ENCODE assay signal across 12 cellular contexts in genomic region chrX:47198026-47198686, GRCh38. TPM values are rescaled to one million over a fixed set of nuclear protein-coding genes. Genes with fewer than 3 reads are reported as not detected.
DNase-seq lines count a peak whose midpoint lies in the region; ATAC-seq, FAIRE-seq and TF ChIP-seq lines count a peak whose summit lies in the region.
"Had no signal": no experiment of that assay in that cellular context is flagged by ENCODE, and none has a peak within 500 bp of the region (broad histone marks: within the 10 kb centered on the region; RNA-seq: fewer than 3 reads in every experiment).

No MANE protein-coding gene starts in this region.

- peak overlapping the region; percentile 28 to 93; a peak in 2 of 4 replicates for H3K4me2 ChIP-seq in H1 (ENCODE audit: insufficient read depth in 1 of 2, low read depth in 2 of 2, low read length in 2 of 2)
- no peak overlapping the region for H3K4me2 ChIP-seq in neural cell (ENCODE audit: low read length)

- no peaks in the 10 kb centered on the region for H3F3A ChIP-seq in neural cell (ENCODE audit: insufficient read depth, low read length, poor library complexity, severe bottlenecking)

- no peak for ATAC-seq in HG02973 (IDR thresholded peaks at IDR 0.05; ENCODE audit: unreplicated experiment)
- ATAC-seq in GM18498 (IDR thresholded peaks at IDR 0.05; ENCODE audit: unreplicated experiment) = no peak
- ATAC-seq: activated CD8-positive, alpha-beta memory T cell treated with anti-CD3 and anti-CD28 coated beads, Interleukin-2, amount 10 ng/mL, durations not matched to agents 7 days and 5 days had no signal

- no peak overlapping the region for H2BK20ac ChIP-seq in H1 (ENCODE audit: low read length)

- H3K9me3 Mint-ChIP-seq in HFFc6 = no peaks in the 10 kb centered on the region

- H2AK5ac ChIP-seq in H1 (ENCODE audit: low read depth, low read length) = no peak overlapping the region

- H3K27me3 Mint-ChIP-seq in HFFc6 (ENCODE audit: insufficient read depth) = no peaks in the 10 kb centered on the region
- H3K27me3 Mint-ChIP-seq: activated CD8-positive, alpha-beta memory T cell treated with anti-CD3 and anti-CD28 coated beads, Interleukin-2, amount 10 ng/mL, durations not matched to agents 7 days and 5 days had no signal

- POLR2A ChIA-PET in H1 (lab: Charles Lee; ENCODE audit: partially characterized antibody) = interaction anchor here (0.6 to 1.8 kb wide), 4 partner anchors 10 to 359 kb away, joined by 3 to 8 read pairs (median 6); no protein-coding TSS in a partner anchor

- H3K36me3 ChIP-seq in H1 (ENCODE audit: control insufficient read depth in 2 of 4, insufficient read depth in 4 of 4, low read length in 3 of 4) = peaks cover 26 to 64% (median 50%) of the 10 kb centered on the region in 4 experiments
- no peaks in the 10 kb centered on the region for H3K36me3 ChIP-seq in neural cell (ENCODE audit: insufficient read depth, low read length)

- peaks cover 9 to 42% of the 10 kb centered on the region in 2 experiments for H4K20me1 ChIP-seq in H1 (replicated peaks in 1 of 2; ENCODE audit: control insufficient read depth in 1 of 2, insufficient read depth in 2 of 2, low read length in 2 of 2)
- H4K20me1 ChIP-seq in neural cell (ENCODE audit: insufficient read depth) = peaks cover 15% of the 10 kb centered on the region

- H3K4me3 Mint-ChIP-seq in HFFc6 = no peak overlapping the region; the same call in 1 of the 2 replicates
- H3K4me3 Mint-ChIP-seq: activated CD8-positive, alpha-beta memory T cell treated with anti-CD3 and anti-CD28 coated beads, Interleukin-2, amount 10 ng/mL, durations not matched to agents 7 days and 5 days had no signal

- no peak overlapping the region for H4K8ac ChIP-seq in H1 (ENCODE audit: extremely low read depth, insufficient read depth, low read length)

- no peak overlapping the region for H4K91ac ChIP-seq in H1 (replicated peaks; ENCODE audit: insufficient read length, low read length)

- H3K9ac ChIP-seq in H1 (replicated peaks in 1 of 4; ENCODE audit: extremely low read depth in 1 of 4, low read depth in 3 of 4, low read length in 3 of 4) (no peak overlapping the region; a peak in 1 of 7 replicates), neural cell (ENCODE audit: low read length) (no peak overlapping the region)
- H3K9ac ChIP-seq: BLaER1 had no signal

- H3K27ac ChIP-seq in H1 (ENCODE audit: low read depth, low read length) (peak overlapping the region; percentile 23), neural cell (ENCODE audit: low read length) (no peak overlapping the region)
- H3K27ac ChIP-seq: BLaER1 had no signal

- H2BK15ac ChIP-seq in H1 (ENCODE audit: low read length) = no peak overlapping the region

- peak; percentile 68 for DNase-seq in AG10803 (ENCODE audit: low read depth)
- no peak for DNase-seq in HFFc6
- DNase-seq in H1 (ENCODE audit: low read depth in 1 of 2, low spot score in 2 of 2) = no peak
- no peak for DNase-seq in HPDE6-E6E7 (ENCODE audit: extremely low spot score)
- no peak for DNase-seq in NCI-H510A treated with DMSO at 0.1 percent for 48 hours (lab: John Stamatoyannopoulos, UW)
- DNase-seq: activated CD8-positive, alpha-beta memory T cell treated with anti-CD3 and anti-CD28 coated beads, Interleukin-2, amount 10 ng/mL, durations not matched to agents 7 days and 5 days; MM.1S had no signal

- TF ChIP-seq EP300 in H1 (IDR thresholded peaks at IDR 0.05; ENCODE audit: borderline replicate concordance in 1 of 2, low read depth in 2 of 2, low read length in 2 of 2) (no peak), neural cell (conservative IDR thresholded peaks at IDR 0.05; ENCODE audit: poor library complexity, severe bottlenecking) (no peak)

- H3K36me3 Mint-ChIP-seq in HFFc6 (ENCODE audit: low read depth) = peaks cover 20% of the 10 kb centered on the region; the same call in 1 of the 2 replicates

- no peak overlapping the region for H3K14ac ChIP-seq in H1 (ENCODE audit: insufficient read length)

- no peak overlapping the region for H2BK120ac ChIP-seq in H1 (replicated peaks; ENCODE audit: low read depth, low read length)

- H3K79me1 ChIP-seq in H1 (ENCODE audit: low read depth, low read length) = peaks cover 6% of the 10 kb centered on the region; the same call in 1 of the 2 replicates

- H3K27me3 ChIP-seq in H1 (replicated peaks in 1 of 4; ENCODE audit: control insufficient read depth in 3 of 4, extremely low read depth in 1 of 4, insufficient read depth in 3 of 4, low read length in 3 of 4) (no peaks in the 10 kb centered on the region), neural cell (ENCODE audit: insufficient read depth, low read depth, low read length) (no peaks in the 10 kb centered on the region)
- H3K27me3 ChIP-seq: BLaER1 had no signal

- H3K4me3 ChIP-seq in AG10803 (ENCODE audit: low read length) (no peak overlapping the region), H1 (ENCODE audit: extremely low read depth in 1 of 4, insufficient read depth in 2 of 4, low read depth in 3 of 4, low read length in 4 of 4) (no peak overlapping the region; a peak in 1 of 8 replicates), neural cell (ENCODE audit: low read length) (peak overlapping the region; percentile 85)
- H3K4me3 ChIP-seq: BLaER1 had no signal

- no peaks in the 10 kb centered on the region for H3K9me2 ChIP-seq in neural cell (ENCODE audit: insufficient read depth, low read length)

- peak overlapping the region; percentile 50; the same call in 1 of the 2 replicates for H2BK12ac ChIP-seq in H1 (ENCODE audit: low read depth, low read length)

- H2AFZ ChIP-seq in H1 (ENCODE audit: low read length) (no peak overlapping the region), neural cell (ENCODE audit: low read depth, low read length) (no peak overlapping the region)

- no peak overlapping the region for H3K4ac ChIP-seq in H1 (replicated peaks; ENCODE audit: insufficient read length, low read depth, low read length)

- TF ChIP-seq RAD21 in H1 (IDR thresholded peaks at IDR 0.05 in 1 of 2, conservative IDR thresholded peaks at IDR 0.05 in 1 of 2; ENCODE audit: low read depth in 2 of 2, low read length in 2 of 2) = no peak
- no peak for TF ChIP-seq RAD21 in neural cell (conservative IDR thresholded peaks at IDR 0.05)

- H3K27ac Mint-ChIP-seq in HFFc6 = peak overlapping the region; percentile 36; the same call in 1 of the 2 replicates
- H3K27ac Mint-ChIP-seq: activated CD8-positive, alpha-beta memory T cell treated with anti-CD3 and anti-CD28 coated beads, Interleukin-2, amount 10 ng/mL, durations not matched to agents 7 days and 5 days had no signal

- H3K4me1 ChIP-seq in H1 (replicated peaks in 1 of 4; ENCODE audit: control insufficient read depth in 3 of 4, insufficient read depth in 4 of 4, low read length in 3 of 4) = peaks cover 0 to 13% (median 7%) of the 10 kb centered on the region in 4 experiments

- H3K9me3 ChIP-seq in H1 (ENCODE audit: insufficient read depth in 2 of 2, low read depth in 1 of 2, low read length in 1 of 2) = no peaks in the 10 kb centered on the region
- H3K9me3 ChIP-seq in neural cell (ENCODE audit: low read length) = no peaks in the 10 kb centered on the region
- H3K9me3 ChIP-seq: BLaER1 had no signal

- no peak overlapping the region for H3K18ac ChIP-seq in H1 (ENCODE audit: extremely low read depth, low read length)

- no peak overlapping the region for H3K56ac ChIP-seq in H1 (replicated peaks; ENCODE audit: insufficient read length, low read depth, low read length)

- H3K79me2 ChIP-seq in H1 (ENCODE audit: control insufficient read depth in 1 of 2, insufficient read depth in 2 of 2, low read length in 2 of 2) (peaks cover 19 to 52% of the 10 kb centered on the region in 2 experiments; a peak in 3 of 4 replicates), neural cell (replicated peaks; ENCODE audit: insufficient read depth, low read length) (peaks cover 45% of the 10 kb centered on the region)

- H3K23ac ChIP-seq in H1 (ENCODE audit: insufficient read length) = no peak overlapping the region

- H4K5ac ChIP-seq in H1 (ENCODE audit: insufficient read length, low read depth, low read length) = no peak overlapping the region

- CTCF ChIA-PET in H1 (lab: Charles Lee; ENCODE audit: partially characterized antibody) = no interaction called here

- 90% methylated on average over 9 of the region's 10 CpGs; no CpG with 5 or more reads in 1 of the 2 experiments for WGBS in H1 (ENCODE audit: extremely low coverage in 1 of 2, insufficient coverage in 1 of 2, insufficient read length in 1 of 2, insufficient replicate concordance in 2 of 2, low coverage in 1 of 2, low lambda C conversion rate in 2 of 2, missing lambda C conversion rate in 1 of 2), 2 experiments

- no peaks in the 10 kb centered on the region for H3K23me2 ChIP-seq in H1 (ENCODE audit: low read depth, low read length)

- peaks cover 44% of the 10 kb centered on the region for H3K4me1 Mint-ChIP-seq in HFFc6 (ENCODE audit: low read depth)

- no peak for TF ChIP-seq POLR2A in H1 (IDR thresholded peaks at IDR 0.05; ENCODE audit: control extremely low read depth in 1 of 2, low read depth in 2 of 2, low read length in 2 of 2)

- no peak overlapping the region for H2BK5ac ChIP-seq in H1 (ENCODE audit: low read depth, low read length)

- FAIRE-seq in H1 (lab: Jason Lieb, UNC) = peak; percentile 48
- FAIRE-seq: endothelial cell of umbilical vein had no signal

- TF ChIP-seq CTCF in AG10803 (conservative IDR thresholded peaks at IDR 0.05; ENCODE audit: low read length) = no peak
- no peak for TF ChIP-seq CTCF in HFFc6 (IDR thresholded peaks at IDR 0.05)
- no peak for TF ChIP-seq CTCF in H1 (IDR thresholded peaks at IDR 0.05; ENCODE audit: control extremely low read depth in 1 of 3, insufficient read depth in 1 of 3, low read depth in 1 of 3, low read length in 3 of 3)
- no peak for TF ChIP-seq CTCF in neural cell (IDR thresholded peaks at IDR 0.05; ENCODE audit: poor library complexity, severe bottlenecking)

RNA-seq across cellular contexts. Expression of gene UBA1, which starts 4.5 kb away (rescaled TPM):
- 100 to 1,000 TPM; 268 to 291 (median 282) TPM for total RNA-seq in HFFc6 (2021; fragmentation: NEBNext Ultra II Directional; extraction: Animal tissue kit (Norgen Biotek cat#: 25700))
- 313 and 325 TPM in 2 replicates for total RNA-seq in H1 (2021; fragmentation: NEBNext Ultra II Directional; extraction: Animal tissue kit (Norgen Biotek cat#: 25700))
- polyA plus RNA-seq in H1 (2011; rRNA removed) (458 and 562 TPM in 2 replicates), neural cell (132 and 150 TPM in 2 replicates)
- 389 TPM for polyA plus RNA-seq in H1 (2011; cell fraction: cytosol; rRNA removed)
- 640 TPM for polyA plus RNA-seq in H1 (2011; cell fraction: nucleus; rRNA removed)
- 242 to 369 TPM (median 343 TPM) in 4 replicates for polyA plus RNA-seq in H1 (2012, experiment 1 of 2)
- polyA plus RNA-seq in H1 (2012, experiment 2 of 2) = 340 TPM
- 179 TPM for polyA plus RNA-seq in H1 (2013, experiment 1 of 2)
- 156 TPM for polyA plus RNA-seq in H1 (2013, experiment 2 of 2)
- polyA minus RNA-seq in H1 (2011; rRNA and poly(A)+ RNA removed) = 380 and 389 TPM in 2 replicates
- polyA minus RNA-seq in H1 (2011; cell fraction: cytosol; rRNA and poly(A)+ RNA removed) = 162 TPM
- 128 TPM for polyA minus RNA-seq in H1 (2011; cell fraction: nucleus; rRNA and poly(A)+ RNA removed)
- polyA minus RNA-seq in neural cell = 191 and 195 TPM in 2 replicates

RNA-seq across cellular contexts. Expression of gene CDK16, which starts 20.3 kb away (rescaled TPM):
- 100 to 1,000 TPM; 106 to 128 (median 114) TPM for total RNA-seq in HFFc6 (2021; fragmentation: NEBNext Ultra II Directional; extraction: Animal tissue kit (Norgen Biotek cat#: 25700))
- 117 and 124 TPM in 2 replicates for total RNA-seq in H1 (2021; fragmentation: NEBNext Ultra II Directional; extraction: Animal tissue kit (Norgen Biotek cat#: 25700))
- polyA plus RNA-seq in H1 (2011; rRNA removed) (204 and 226 TPM in 2 replicates), neural cell (97.8 and 99.0 TPM in 2 replicates)
- 139 TPM for polyA plus RNA-seq in H1 (2011; cell fraction: cytosol; rRNA removed)
- 264 TPM for polyA plus RNA-seq in H1 (2011; cell fraction: nucleus; rRNA removed)
- polyA plus RNA-seq in H1 (2012, experiment 1 of 2) = 89.5 to 152 TPM (median 129 TPM) in 4 replicates
- 174 TPM for polyA plus RNA-seq in H1 (2012, experiment 2 of 2)
- 65.4 TPM for polyA plus RNA-seq in H1 (2013, experiment 1 of 2)
- polyA plus RNA-seq in H1 (2013, experiment 2 of 2) = 71.0 TPM
- polyA minus RNA-seq in H1 (2011; rRNA and poly(A)+ RNA removed) = 184 and 211 TPM in 2 replicates
- polyA minus RNA-seq in H1 (2011; cell fraction: cytosol; rRNA and poly(A)+ RNA removed) = 125 TPM
- 88.4 TPM for polyA minus RNA-seq in H1 (2011; cell fraction: nucleus; rRNA and poly(A)+ RNA removed)
- polyA minus RNA-seq in neural cell = 151 and 160 TPM in 2 replicates

RNA-seq across cellular contexts. Expression of gene USP11, which starts 34.7 kb away (rescaled TPM):
- 10 to 100 TPM; 55.2 to 68.7 (median 62.8) TPM for total RNA-seq in HFFc6 (2021; fragmentation: NEBNext Ultra II Directional; extraction: Animal tissue kit (Norgen Biotek cat#: 25700))
- total RNA-seq in H1 (2021; fragmentation: NEBNext Ultra II Directional; extraction: Animal tissue kit (Norgen Biotek cat#: 25700)) = 84.0 and 84.3 TPM in 2 replicates
- polyA plus RNA-seq in H1 (2011; rRNA removed) (40.9 and 64.6 TPM in 2 replicates), neural cell (184 and 215 TPM in 2 replicates)
- 42.2 TPM for polyA plus RNA-seq in H1 (2011; cell fraction: cytosol; rRNA removed)
- 156 TPM for polyA plus RNA-seq in H1 (2011; cell fraction: nucleus; rRNA removed)
- polyA plus RNA-seq in H1 (2012, experiment 1 of 2) = 88.4 to 130 TPM (median 113 TPM) in 4 replicates
- polyA plus RNA-seq in H1 (2012, experiment 2 of 2) = 93.9 TPM
- 43.1 TPM for polyA plus RNA-seq in H1 (2013, experiment 1 of 2)
- polyA plus RNA-seq in H1 (2013, experiment 2 of 2) = 38.3 TPM
- 133 and 151 TPM in 2 replicates for polyA minus RNA-seq in H1 (2011; rRNA and poly(A)+ RNA removed)
- 58.6 TPM for polyA minus RNA-seq in H1 (2011; cell fraction: cytosol; rRNA and poly(A)+ RNA removed)
- 72.3 TPM for polyA minus RNA-seq in H1 (2011; cell fraction: nucleus; rRNA and poly(A)+ RNA removed)
- polyA minus RNA-seq in neural cell = 272 and 301 TPM in 2 replicates

RNA-seq across cellular contexts. Expression of gene RBM10, which starts 53.1 kb away (rescaled TPM):
- 10 to 100 TPM; 38.8 to 44.3 (median 41.7) TPM for total RNA-seq in HFFc6 (2021; fragmentation: NEBNext Ultra II Directional; extraction: Animal tissue kit (Norgen Biotek cat#: 25700))
- 64.0 and 69.8 TPM in 2 replicates for total RNA-seq in H1 (2021; fragmentation: NEBNext Ultra II Directional; extraction: Animal tissue kit (Norgen Biotek cat#: 25700))
- polyA plus RNA-seq in H1 (2011; rRNA removed) = 35.7 and 60.8 TPM in 2 replicates
- polyA plus RNA-seq in H1 (2011; cell fraction: cytosol; rRNA removed) = 42.0 TPM
- 83.4 TPM for polyA plus RNA-seq in H1 (2011; cell fraction: nucleus; rRNA removed)
- polyA plus RNA-seq in H1 (2012, experiment 1 of 2) = 34.4 to 65.4 TPM (median 57.5 TPM) in 4 replicates
- 35.6 TPM for polyA plus RNA-seq in H1 (2012, experiment 2 of 2)
- polyA plus RNA-seq in H1 (2013, experiment 1 of 2) = 42.9 TPM
- 41.4 TPM for polyA plus RNA-seq in H1 (2013, experiment 2 of 2)
- polyA minus RNA-seq in H1 (2011; rRNA and poly(A)+ RNA removed) = 26.5 and 36.4 TPM in 2 replicates
- 48.5 TPM for polyA minus RNA-seq in H1 (2011; cell fraction: cytosol; rRNA and poly(A)+ RNA removed)
- polyA minus RNA-seq in H1 (2011; cell fraction: nucleus; rRNA and poly(A)+ RNA removed) = 25.3 TPM
- polyA plus RNA-seq in neural cell = 53.1 and 64.9 TPM in 2 replicates
- 63.9 and 75.5 TPM in 2 replicates for polyA minus RNA-seq in neural cell

RNA-seq across cellular contexts. Expression of gene NDUFB11, which starts 53.7 kb away (rescaled TPM):
- total RNA-seq in HFFc6 (2021; fragmentation: NEBNext Ultra II Directional; extraction: Animal tissue kit (Norgen Biotek cat#: 25700)) = 10 to 100 TPM; 80.0 to 88.8 (median 84.4) TPM
- total RNA-seq in H1 (2021; fragmentation: NEBNext Ultra II Directional; extraction: Animal tissue kit (Norgen Biotek cat#: 25700)) = 120 and 127 TPM in 2 replicates
- polyA plus RNA-seq in H1 (2011; rRNA removed) (131 and 178 TPM in 2 replicates), neural cell (184 and 195 TPM in 2 replicates)
- 113 TPM for polyA plus RNA-seq in H1 (2011; cell fraction: cytosol; rRNA removed)
- polyA plus RNA-seq in H1 (2011; cell fraction: nucleus; rRNA removed) = 103 TPM
- polyA plus RNA-seq in H1 (2012, experiment 1 of 2) = 87.9 to 121 TPM (median 120 TPM) in 4 replicates
- 95.2 TPM for polyA plus RNA-seq in H1 (2012, experiment 2 of 2)
- 120 TPM for polyA plus RNA-seq in H1 (2013, experiment 1 of 2)
- 139 TPM for polyA plus RNA-seq in H1 (2013, experiment 2 of 2)
- 56.4 and 66.3 TPM in 2 replicates for polyA minus RNA-seq in H1 (2011; rRNA and poly(A)+ RNA removed)
- polyA minus RNA-seq in H1 (2011; cell fraction: cytosol; rRNA and poly(A)+ RNA removed) = 26.3 TPM
- polyA minus RNA-seq in H1 (2011; cell fraction: nucleus; rRNA and poly(A)+ RNA removed) = 38.8 TPM
- polyA minus RNA-seq in neural cell = 53.6 and 67.1 TPM in 2 replicates
